In genomic region chr16:21510869-21511255, GRCh38 we compare ENCODE assay signal across 8 cellular contexts.
DNase-seq lines count a peak whose midpoint lies in the region; ATAC-seq and TF ChIP-seq lines count a peak whose summit lies in the region.
"Not testable (repeated sequence)": the region's sequence is repeated elsewhere in the genome, so short reads cannot be mapped to it uniquely, and the experiment has no call there.

No MANE protein-coding gene starts in this region.

- peak overlapping the region; percentile 85 for H2AK5ac ChIP-seq in mesenchymal stem cell (ENCODE audit: low read length, severe bottlenecking)

- H3K79me1 ChIP-seq in mesenchymal stem cell (replicated peaks; ENCODE audit: low read length, poor library complexity, severe bottlenecking), result not testable (repeated sequence)

- not testable (repeated sequence) for H4K8ac ChIP-seq in mesenchymal stem cell (ENCODE audit: low read length)

- not testable (repeated sequence) for H2BK12ac ChIP-seq in mesenchymal stem cell (ENCODE audit: low read length in 2 of 2)

- peak overlapping the region in 8 of 11 experiments; percentile 2 to 70 (median 52); a peak in 12 of 22 replicates for H3K9ac ChIP-seq in BLaER1 treated with 17β-estradiol and CSF1 and Interleukin-3, amounts not matched to agents 10 nM and 100 nM
- H3K9ac ChIP-seq in mesenchymal stem cell (ENCODE audit: low read length); stomach smooth muscle (ENCODE audit: low read length in 2 of 2): not testable (repeated sequence)

- H3K36me3 ChIP-seq in BLaER1 treated with 17β-estradiol and CSF1 and Interleukin-3, amounts not matched to agents 10 nM and 100 nM, result peaks cover 22 to 70% (median 49%) of the 10 kb centered on the region in 11 experiments; a peak in 19 of 22 replicates
- peaks cover 3 to 27% of the 10 kb centered on the region in 2 experiments for H3K36me3 ChIP-seq in mesenchymal stem cell (ENCODE audit: control insufficient read depth in 1 of 2, insufficient read depth in 2 of 2, low read depth in 1 of 2, low read length in 2 of 2)
- H3K36me3 ChIP-seq in stomach smooth muscle (ENCODE audit: control insufficient read depth in 2 of 2, insufficient read depth in 2 of 2, low read length in 2 of 2), result not testable (repeated sequence)

- H4K20me1 ChIP-seq in BLaER1 treated with 17β-estradiol and CSF1 and Interleukin-3, amounts not matched to agents 10 nM and 100 nM, result peaks cover 100% of the 10 kb centered on the region in 11 experiments

- DNase-seq in activated CD8-positive, alpha-beta T cell treated with anti-CD3 and anti-CD28 coated beads for 36 hours; glutamatergic neuron; mesenchymal stem cell: not testable (repeated sequence)
- DNase-seq in activated naive CD8-positive, alpha-beta T cell treated with anti-CD3 and anti-CD28 coated beads, Interleukin-2, amount 10 ng/mL, durations not matched to agents 7 days and 5 days, result peak; percentile 25
- peak; percentile 45 for DNase-seq in posterior vena cava (ENCODE audit: low spot score)

- H3K4ac ChIP-seq in mesenchymal stem cell (ENCODE audit: low read depth in 1 of 2, low read length in 2 of 2), result not testable (repeated sequence)

- not testable (repeated sequence) for H2BK15ac ChIP-seq in mesenchymal stem cell (ENCODE audit: low read depth, poor library complexity, severe bottlenecking)

- H3K36me3 Mint-ChIP-seq in IgD-negative memory B cell; glutamatergic neuron (ENCODE audit: unreplicated experiment): not testable (repeated sequence)
- H3K36me3 Mint-ChIP-seq in activated CD8-positive, alpha-beta T cell treated with anti-CD3 and anti-CD28 coated beads for 36 hours (ENCODE audit: low read depth), result peaks cover 57% of the 10 kb centered on the region
- H3K36me3 Mint-ChIP-seq in activated naive CD8-positive, alpha-beta T cell treated with anti-CD3 and anti-CD28 coated beads, Interleukin-2, amount 10 ng/mL, durations not matched to agents 7 days and 5 days, result peaks cover 19% of the 10 kb centered on the region

- H3K4me1 Mint-ChIP-seq in IgD-negative memory B cell (peaks cover 54 to 67% (median 55%) of the 10 kb centered on the region in 3 donors), glutamatergic neuron (ENCODE audit: low read depth, unreplicated experiment) (peaks cover 70% of the 10 kb centered on the region)
- peaks cover 84% of the 10 kb centered on the region for H3K4me1 Mint-ChIP-seq in activated CD8-positive, alpha-beta T cell treated with anti-CD3 and anti-CD28 coated beads for 36 hours (ENCODE audit: low read depth)
- H3K4me1 Mint-ChIP-seq in activated naive CD8-positive, alpha-beta T cell treated with anti-CD3 and anti-CD28 coated beads, Interleukin-2, amount 10 ng/mL, durations not matched to agents 7 days and 5 days, result peaks cover 58% of the 10 kb centered on the region

- WGBS in mesenchymal stem cell, result 89% methylated on average over 2 of the region's 4 CpGs

- not testable (repeated sequence) for H3K9me3 Mint-ChIP-seq in IgD-negative memory B cell; activated CD8-positive, alpha-beta T cell treated with anti-CD3 and anti-CD28 coated beads for 36 hours; activated naive CD8-positive, alpha-beta T cell treated with anti-CD3 and anti-CD28 coated beads, Interleukin-2, amount 10 ng/mL, durations not matched to agents 7 days and 5 days
- H3K9me3 Mint-ChIP-seq in glutamatergic neuron (ENCODE audit: unreplicated experiment), result peaks cover 20% of the 10 kb centered on the region

- POLR2A ChIA-PET in activated CD8-positive, alpha-beta T cell treated with anti-CD3 and anti-CD28 coated beads for 36 hours (lab: Charles Lee), result interaction anchor here (0.7 to 1.3 kb wide), 2 partner anchors 9 to 559 kb away, joined by 3 to 6 read pairs; no protein-coding TSS in a partner anchor
- POLR2A ChIA-PET in activated naive CD8-positive, alpha-beta T cell treated with anti-CD3 and anti-CD28 coated beads, Interleukin-2, amount 10 ng/mL, durations not matched to agents 7 days and 5 days (lab: Charles Lee), result not testable (repeated sequence)

- peak overlapping the region in 6 of 11 experiments; percentile 23 to 78 (median 60); a peak in 10 of 22 replicates for H3K27ac ChIP-seq in BLaER1 treated with 17β-estradiol and CSF1 and Interleukin-3, amounts not matched to agents 10 nM and 100 nM
- H3K27ac ChIP-seq in mesenchymal stem cell (ENCODE audit: low read length, poor library complexity, severe bottlenecking) (peak overlapping the region; percentile 54), stomach smooth muscle (ENCODE audit: low read length) (peak overlapping the region; percentile 46)

- ATAC-seq in activated CD8-positive, alpha-beta T cell treated with anti-CD3 and anti-CD28 coated beads for 36 hours; activated naive CD8-positive, alpha-beta T cell treated with anti-CD3 and anti-CD28 coated beads, Interleukin-2, amount 10 ng/mL, durations not matched to agents 7 days and 5 days (ENCODE audit: low read depth): not testable (repeated sequence)

- H3K18ac ChIP-seq in mesenchymal stem cell (ENCODE audit: low read depth in 1 of 2, low read length in 2 of 2), result not testable (repeated sequence)

- peak overlapping the region in 2 of 4 donors; percentile 27 to 69 for H3K4me3 Mint-ChIP-seq in IgD-negative memory B cell
- H3K4me3 Mint-ChIP-seq in activated CD8-positive, alpha-beta T cell treated with anti-CD3 and anti-CD28 coated beads for 36 hours; activated naive CD8-positive, alpha-beta T cell treated with anti-CD3 and anti-CD28 coated beads, Interleukin-2, amount 10 ng/mL, durations not matched to agents 7 days and 5 days: not testable (repeated sequence)
- H3K4me3 Mint-ChIP-seq in glutamatergic neuron (ENCODE audit: unreplicated experiment), result peak overlapping the region; percentile 72

- not testable (repeated sequence) for H2BK5ac ChIP-seq in mesenchymal stem cell (ENCODE audit: low read depth, low read length, poor library complexity, severe bottlenecking)

- H3K4me1 ChIP-seq in BLaER1 treated with 17β-estradiol and CSF1 and Interleukin-3, amounts not matched to agents 10 nM and 100 nM, result peaks cover 97 to 100% (median 100%) of the 10 kb centered on the region in 10 experiments
- H3K4me1 ChIP-seq in mesenchymal stem cell (ENCODE audit: control insufficient read depth, insufficient read depth, low read depth, low read length) (peaks cover 63% of the 10 kb centered on the region), stomach smooth muscle (ENCODE audit: control insufficient read depth, insufficient read depth, low read length) (peaks cover 77% of the 10 kb centered on the region)

- intact Hi-C loops in activated CD8-positive, alpha-beta T cell treated with anti-CD3 and anti-CD28 coated beads for 36 hours (cut with micrococcal nuclease); posterior vena cava (cut with DNase I): not testable (repeated sequence)

- CTCF ChIA-PET in activated CD8-positive, alpha-beta T cell treated with anti-CD3 and anti-CD28 coated beads for 36 hours (lab: Charles Lee), result not testable (repeated sequence)

- not testable (repeated sequence) for TF ChIP-seq CTCF in activated CD8-positive, alpha-beta T cell treated with anti-CD3 and anti-CD28 coated beads for 36 hours (IDR thresholded peaks at IDR 0.05); glutamatergic neuron (IDR thresholded peaks at IDR 0.05; ENCODE audit: partially characterized antibody, unreplicated experiment)

- H2BK120ac ChIP-seq in mesenchymal stem cell (ENCODE audit: low read depth, low read length), result not testable (repeated sequence)

- not testable (repeated sequence) for H3K23ac ChIP-seq in mesenchymal stem cell (ENCODE audit: low read length in 2 of 2)

- not testable (repeated sequence) for H3K14ac ChIP-seq in mesenchymal stem cell (ENCODE audit: low read length in 2 of 2)

- not testable (repeated sequence) for H4K91ac ChIP-seq in mesenchymal stem cell (ENCODE audit: low read length)

- H3K27ac Mint-ChIP-seq in IgD-negative memory B cell (peak overlapping the region; percentile 10 to 91 (median 69)), glutamatergic neuron (ENCODE audit: unreplicated experiment) (peak overlapping the region; percentile 17)
- H3K27ac Mint-ChIP-seq in activated CD8-positive, alpha-beta T cell treated with anti-CD3 and anti-CD28 coated beads for 36 hours, result peak overlapping the region; percentile 97
- H3K27ac Mint-ChIP-seq in activated naive CD8-positive, alpha-beta T cell treated with anti-CD3 and anti-CD28 coated beads, Interleukin-2, amount 10 ng/mL, durations not matched to agents 7 days and 5 days, result peak overlapping the region; percentile 69

- not testable (repeated sequence) for H3K9me3 ChIP-seq in BLaER1 treated with 17β-estradiol and CSF1 and Interleukin-3, amounts not matched to agents 10 nM and 100 nM (replicated peaks in 1 of 11); mesenchymal stem cell (ENCODE audit: control insufficient read depth, low read length); stomach smooth muscle (ENCODE audit: control insufficient read depth in 2 of 2, low read length in 2 of 2)

- H3K27me3 Mint-ChIP-seq in IgD-negative memory B cell; activated CD8-positive, alpha-beta T cell treated with anti-CD3 and anti-CD28 coated beads for 36 hours; activated naive CD8-positive, alpha-beta T cell treated with anti-CD3 and anti-CD28 coated beads, Interleukin-2, amount 10 ng/mL, durations not matched to agents 7 days and 5 days: not testable (repeated sequence)
- H3K27me3 Mint-ChIP-seq in glutamatergic neuron (ENCODE audit: unreplicated experiment), result peaks cover 27% of the 10 kb centered on the region

- H3K4me2 ChIP-seq in BLaER1 treated with 17β-estradiol and CSF1 and Interleukin-3, amounts not matched to agents 10 nM and 100 nM, result peak overlapping the region; percentile 79 to 99 (median 95)
- not testable (repeated sequence) for H3K4me2 ChIP-seq in mesenchymal stem cell (ENCODE audit: low read length, poor library complexity, severe bottlenecking)

- not testable (repeated sequence) for H3K27me3 ChIP-seq in BLaER1 treated with 17β-estradiol and CSF1 and Interleukin-3, amounts not matched to agents 10 nM and 100 nM; mesenchymal stem cell (ENCODE audit: control insufficient read depth in 1 of 2, insufficient read depth in 1 of 2, low read length in 2 of 2); stomach smooth muscle (ENCODE audit: control insufficient read depth in 1 of 2, insufficient read depth in 2 of 2, low read length in 2 of 2)

- not testable (repeated sequence) for H2AFZ ChIP-seq in mesenchymal stem cell (ENCODE audit: low read depth, low read length)

- not testable (repeated sequence) for H3K4me3 ChIP-seq in BLaER1 treated with 17β-estradiol and CSF1 and Interleukin-3, amounts not matched to agents 10 nM and 100 nM; mesenchymal stem cell (ENCODE audit: insufficient read depth in 1 of 2, low read depth in 1 of 2, low read length in 2 of 2); stomach smooth muscle (ENCODE audit: low read length in 2 of 2)

Comparison
In these comparisons a context has a peak if more than half of its experiments do, and no peak if none do; other contexts are left out.
1. H3K27ac Mint-ChIP-seq: peak in every context shown above with its lines; median percentile 97 in activated CD8-positive, alpha-beta T cell treated with anti-CD3 and anti-CD28 coated beads for 36 hours; 69 in IgD-negative memory B cell; 69 in activated naive CD8-positive, alpha-beta T cell treated with anti-CD3 and anti-CD28 coated beads, Interleukin-2, amount 10 ng/mL, durations not matched to agents 7 days and 5 days; 17 in glutamatergic neuron.